Comparison of ENCODE assay signal across 19 cellular contexts in the genomic region with DNA sequence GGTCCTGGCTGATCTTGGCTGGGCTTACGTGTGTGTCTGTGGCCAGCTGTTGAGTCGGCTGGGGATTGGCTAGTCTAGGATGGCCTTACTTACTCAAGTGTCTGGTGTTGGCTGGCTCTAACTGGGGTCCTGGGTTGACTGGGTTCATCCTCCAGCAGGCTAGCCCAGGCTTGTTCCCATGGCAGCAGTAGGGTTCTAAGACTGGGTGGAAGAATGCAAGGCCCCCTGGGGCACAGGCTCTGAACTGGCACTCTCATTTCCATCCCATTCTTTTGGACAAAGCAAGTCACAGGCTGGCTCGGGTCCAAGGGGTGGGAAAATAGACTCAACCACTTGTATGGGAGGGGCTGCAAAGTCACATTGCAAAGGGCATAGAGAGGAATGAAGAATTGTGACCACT. TPM values are rescaled to one million over a fixed set of nuclear protein-coding genes. Genes with fewer than 3 reads are reported as not detected.
DNase-seq lines count a peak whose midpoint lies in the region; ATAC-seq and TF ChIP-seq lines count a peak whose summit lies in the region.
"Had no signal": no experiment of that assay in that cellular context is flagged by ENCODE, and none has a peak within 500 bp of the region (broad histone marks: within the 10 kb centered on the region; RNA-seq: fewer than 3 reads in every experiment).

No MANE protein-coding gene starts in this region.

- no peak for TF ChIP-seq RAD21 in IMR-90 (IDR thresholded peaks at IDR 0.05; ENCODE audit: low read length)

- TF ChIP-seq CTCF in IMR-90 (conservative IDR thresholded peaks at IDR 0.05; ENCODE audit: low read depth, low read length) = no peak

- H2AFZ ChIP-seq in IMR-90 (replicated peaks; ENCODE audit: low read length, poor library complexity) = no peak overlapping the region
- H2AFZ ChIP-seq: PC-9 had no signal

- H3K79me1 ChIP-seq in IMR-90 (ENCODE audit: low read depth in 1 of 2, low read length in 2 of 2) = no peaks in the 10 kb centered on the region

- no peak overlapping the region for H2AK5ac ChIP-seq in IMR-90 (ENCODE audit: low read depth, low read length)

- peaks cover 15% of the 10 kb centered on the region for H3K27me3 ChIP-seq in IMR-90 (ENCODE audit: control insufficient read depth, insufficient read depth, low read length)

- H3K4ac ChIP-seq in IMR-90 (ENCODE audit: low read depth, low read length) = no peak overlapping the region

- H4K91ac ChIP-seq in IMR-90 (ENCODE audit: insufficient read depth, low read depth, low read length) = no peak overlapping the region

- no peak overlapping the region for H3K14ac ChIP-seq in IMR-90 (replicated peaks; ENCODE audit: low read depth, low read length)

- TF ChIP-seq POLR2A in IMR-90 (IDR thresholded peaks at IDR 0.05; ENCODE audit: low read depth, low read length) = no peak

- no peaks in the 10 kb centered on the region for H4K20me1 ChIP-seq in IMR-90 (ENCODE audit: insufficient read depth, low read length)

- intact Hi-C loops in IMR-90 (cut with micrococcal nuclease) = no loop called here

- BruUV-seq in IMR-90 (replicated peaks; lab: Mats Ljungman, UMichigan) = no TSS peak

- H3K36me3 ChIP-seq in IMR-90 (ENCODE audit: control insufficient read depth, insufficient read depth, low read length) = no peaks in the 10 kb centered on the region

- DNase-seq in NCI-H82 (lab: John Stamatoyannopoulos, UW) = peak; percentile 47
- DNase-seq in NCI-H82 treated with DMSO at 0.1 percent for 48 hours (lab: John Stamatoyannopoulos, UW; ENCODE audit: unreplicated experiment) = no peak
- no peak for DNase-seq in IMR-90
- peak; percentile 59 for DNase-seq in ecto neural progenitor cell (ENCODE audit: low spot score)
- no peak for DNase-seq in MV-4-11 (lab: John Stamatoyannopoulos, UW)
- DNase-seq: ACHN, AML-193, Caco-2, KG1, NCI-H1048, NCI-H1930, NCI-H526 treated with DMSO at 0.1 percent for 48 hours, PC-9, SW 1271 had no signal

- H2BK120ac ChIP-seq in IMR-90 (ENCODE audit: low read depth, low read length) = no peak overlapping the region

- CTCF ChIA-PET in IMR-90 (lab: Yijun Ruan, JAX) = no interaction called here

- WGBS in IMR-90 (ENCODE audit: extremely low coverage in 2 of 2, insufficient read length in 1 of 2), 2 experiments = no CpG with 5 or more reads among the region's 3 CpGs

- H2BK5ac ChIP-seq in IMR-90 (ENCODE audit: low read depth, low read length, poor library complexity, severe bottlenecking) = no peak overlapping the region

- peaks cover 2% of the 10 kb centered on the region; the same call in 1 of the 2 replicates for H3K9me3 ChIP-seq in IMR-90 (ENCODE audit: control insufficient read depth, insufficient read depth, low read length)
- H3K9me3 ChIP-seq: Caco-2 had no signal

- no peak overlapping the region for H3K56ac ChIP-seq in IMR-90 (ENCODE audit: extremely low read depth, insufficient read depth, low read length)

- H3K9me1 ChIP-seq in IMR-90 (ENCODE audit: insufficient read depth, low read length) = no peaks in the 10 kb centered on the region

- no peak overlapping the region for H3K4me2 ChIP-seq in IMR-90 (ENCODE audit: low read depth, low read length)
- H3K4me2 ChIP-seq: PC-9 had no signal

- H2BK20ac ChIP-seq in IMR-90 (ENCODE audit: low read depth, low read length) = no peak overlapping the region

- in situ Hi-C loops in IMR-90 (cut with MboI; ENCODE audit: low sequenced_read_pairs) = no loop called here

- no peak overlapping the region for H2BK15ac ChIP-seq in IMR-90 (ENCODE audit: low read depth, low read length)

- dilution Hi-C loops in IMR-90 (cut with HindIII; ENCODE audit: low sequenced_read_pairs, unreplicated experiment) = no loop called here

- no peak overlapping the region for H3K23ac ChIP-seq in IMR-90 (ENCODE audit: low read depth, low read length)

- POLR2A ChIA-PET in IMR-90 (lab: Charles Lee; ENCODE audit: unreplicated experiment) = no interaction called here

- ATAC-seq in IMR-90 (ENCODE audit: low read depth) = no peak
- ATAC-seq in GM21576 (IDR thresholded peaks at IDR 0.05; ENCODE audit: unreplicated experiment) = no peak
- no peak for ATAC-seq in GM21381 (IDR thresholded peaks at IDR 0.05; ENCODE audit: unreplicated experiment)
- ATAC-seq: HCT116 had no signal

- H3K4me1 ChIP-seq in IMR-90 (ENCODE audit: control insufficient read depth, insufficient read depth, low read length) = no peaks in the 10 kb centered on the region
- H3K4me1 ChIP-seq: Caco-2 had no signal

- no peak overlapping the region for H4K5ac ChIP-seq in IMR-90 (ENCODE audit: low read depth, low read length)

- no peak overlapping the region for H3K9ac ChIP-seq in IMR-90 (ENCODE audit: low read depth, low read length)

- H4K8ac ChIP-seq in IMR-90 (ENCODE audit: low read depth in 2 of 2, low read length in 2 of 2) = no peak overlapping the region

- no peak overlapping the region for H3K18ac ChIP-seq in IMR-90 (ENCODE audit: low read depth, low read length)

- H3K4me3 ChIP-seq in IMR-90 (ENCODE audit: insufficient read depth, low read depth, low read length) = no peak overlapping the region
- H3K4me3 ChIP-seq: PC-9 had no signal

- peak overlapping the region; percentile 42 for H2AK9ac ChIP-seq in IMR-90 (replicated peaks; ENCODE audit: low read depth, low read length, poor library complexity)

- H3K27ac ChIP-seq in IMR-90 (ENCODE audit: insufficient read depth, low read length) = no peak overlapping the region
- H3K27ac ChIP-seq: PC-9 had no signal

TF ChIP-seq in IMR-90, 13 proteins besides CTCF, POLR2A, EP300 and RAD21:
- TF ChIP-seq, protein P1, sequence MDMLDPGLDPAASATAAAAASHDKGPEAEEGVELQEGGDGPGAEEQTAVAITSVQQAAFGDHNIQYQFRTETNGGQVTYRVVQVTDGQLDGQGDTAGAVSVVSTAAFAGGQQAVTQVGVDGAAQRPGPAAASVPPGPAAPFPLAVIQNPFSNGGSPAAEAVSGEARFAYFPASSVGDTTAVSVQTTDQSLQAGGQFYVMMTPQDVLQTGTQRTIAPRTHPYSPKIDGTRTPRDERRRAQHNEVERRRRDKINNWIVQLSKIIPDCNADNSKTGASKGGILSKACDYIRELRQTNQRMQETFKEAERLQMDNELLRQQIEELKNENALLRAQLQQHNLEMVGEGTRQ (IDR thresholded peaks at IDR 0.05; ENCODE audit: low read depth, low read length) = no peak
- no peak for TF ChIP-seq RCOR1 (IDR thresholded peaks at IDR 0.05; ENCODE audit: insufficient replicate concordance, low read length)
- TF ChIP-seq, protein P2, sequence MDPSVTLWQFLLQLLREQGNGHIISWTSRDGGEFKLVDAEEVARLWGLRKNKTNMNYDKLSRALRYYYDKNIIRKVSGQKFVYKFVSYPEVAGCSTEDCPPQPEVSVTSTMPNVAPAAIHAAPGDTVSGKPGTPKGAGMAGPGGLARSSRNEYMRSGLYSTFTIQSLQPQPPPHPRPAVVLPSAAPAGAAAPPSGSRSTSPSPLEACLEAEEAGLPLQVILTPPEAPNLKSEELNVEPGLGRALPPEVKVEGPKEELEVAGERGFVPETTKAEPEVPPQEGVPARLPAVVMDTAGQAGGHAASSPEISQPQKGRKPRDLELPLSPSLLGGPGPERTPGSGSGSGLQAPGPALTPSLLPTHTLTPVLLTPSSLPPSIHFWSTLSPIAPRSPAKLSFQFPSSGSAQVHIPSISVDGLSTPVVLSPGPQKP (IDR thresholded peaks at IDR 0.05; ENCODE audit: borderline replicate concordance, low read depth, low read length) = no peak
- no peak for TF ChIP-seq RFX5 (IDR thresholded peaks at IDR 0.05; ENCODE audit: low read depth, low read length)
- TF ChIP-seq MXI1 (IDR thresholded peaks at IDR 0.05; ENCODE audit: borderline replicate concordance, low read depth, low read length) = no peak
- no peak for TF ChIP-seq CHD1 (IDR thresholded peaks at IDR 0.05; ENCODE audit: low read depth, low read length)
- no peak for TF ChIP-seq SMC3 (IDR thresholded peaks at IDR 0.05; ENCODE audit: low read depth, low read length)
- no peak for TF ChIP-seq MAFK (IDR thresholded peaks at IDR 0.05; ENCODE audit: low read depth, low read length)
- TF ChIP-seq CEBPB (IDR thresholded peaks at IDR 0.05; ENCODE audit: low read depth, low read length) = no peak
- no peak for TF ChIP-seq FOS (IDR thresholded peaks at IDR 0.05; ENCODE audit: low read depth, low read length)
- TF ChIP-seq BHLHE40 (IDR thresholded peaks at IDR 0.05; ENCODE audit: low read depth, low read length) = no peak

RNA-seq across cellular contexts. Expression of a gene that starts 7.9 kb away (rescaled TPM):
- total RNA-seq in IMR-90 (2012; rRNA removed) = under 0.01 TPM in 2 replicates
- polyA plus RNA-seq in IMR-90 (2012; rRNA removed) = not detected in 2 replicates
- not detected in 2 replicates for polyA plus RNA-seq in IMR-90 (2012; cell fraction: cytosol; rRNA removed)
- polyA plus RNA-seq in IMR-90 (2012; cell fraction: nucleus; rRNA removed; ENCODE audit: low replicate concordance) = 0.01 and 0.02 TPM in 2 replicates
- total RNA-seq: G401, PC-9 had no signal
- polyA plus RNA-seq: CD14-positive monocyte had no signal

Comparison
In these comparisons a context has a peak if more than half of its experiments do, and no peak if none do; other contexts are left out.
1. DNase-seq: peak in NCI-H82 (single experiment) and ecto neural progenitor cell (single experiment); none in NCI-H82 treated with DMSO at 0.1 percent for 48 hours (single experiment), IMR-90 (single experiment) and MV-4-11 (single experiment).